In genomic region chr5:56909294-56910122, GRCh38 we compare ENCODE assay signal across 8 cellular contexts. TPM values are rescaled to one million over a fixed set of nuclear protein-coding genes. Genes with fewer than 3 reads are reported as not detected.
DNase-seq lines count a peak whose midpoint lies in the region; ATAC-seq and TF ChIP-seq lines count a peak whose summit lies in the region.

A gene with protein sequence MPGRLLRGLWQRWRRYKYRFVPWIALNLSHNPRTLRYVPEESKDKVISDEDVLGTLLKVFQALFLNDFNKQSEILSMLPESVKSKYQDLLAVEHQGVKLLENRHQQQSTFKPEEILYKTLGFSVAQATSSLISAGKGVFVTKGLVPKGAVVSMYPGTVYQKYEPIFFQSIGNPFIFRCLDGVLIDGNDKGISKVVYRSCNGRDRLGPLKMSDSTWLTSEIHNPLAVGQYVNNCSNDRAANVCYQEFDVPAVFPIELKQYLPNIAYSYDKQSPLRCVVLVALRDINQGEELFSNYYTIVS (plus strand): TSS chr5:56909596. CDS start chr5:56909646, 50 bp downstream.

- H3K9ac ChIP-seq in colonic mucosa (ENCODE audit: low read depth in 2 of 2, low read length in 2 of 2), result peak within 1 kb of the TSS; percentile 84 to 87

- intact Hi-C loops in activated CD4-positive, alpha-beta T cell treated with anti-CD3 and anti-CD28 coated beads, Interleukin-2, amount 10 ng/mL, durations not matched to agents 24 days and 14 days (cut with micrococcal nuclease), result loop anchor here (1.0 to 5.0 kb wide), 5 partner anchors 43 to 1553 kb away; partner anchors contain the start of genes MIER3 and PLK2
- intact Hi-C loops in colonic mucosa (cut with DNase I), result loop anchor here (5.0 kb wide), 1 partner anchor 173 kb away; no protein-coding TSS in a partner anchor

- H3K27me3 ChIP-seq in BE2C (no peaks in the 10 kb centered on the region), colonic mucosa (no peaks in the 10 kb centered on the region), layer of hippocampus (ENCODE audit: control insufficient read depth, insufficient read depth, low read length) (no peaks in the 10 kb centered on the region)

- peak within 1 kb of the TSS; percentile 92 for H3K4me3 Mint-ChIP-seq in activated CD4-positive, alpha-beta T cell treated with anti-CD3 and anti-CD28 coated beads, Interleukin-2, amount 10 ng/mL, durations not matched to agents 24 days and 14 days

- H3K27ac ChIP-seq in colonic mucosa (peak within 1 kb of the TSS; percentile 97), layer of hippocampus (ENCODE audit: low read depth, low read length) (peak within 1 kb of the TSS; percentile 98)

- H3K36me3 Mint-ChIP-seq in activated CD4-positive, alpha-beta T cell treated with anti-CD3 and anti-CD28 coated beads, Interleukin-2, amount 10 ng/mL, durations not matched to agents 24 days and 14 days (ENCODE audit: low read depth), result peaks cover 9% of the 10 kb centered on the region

- no peaks in the 10 kb centered on the region; the same call in 1 of the 2 replicates for H3K4me1 ChIP-seq in BE2C
- no peaks in the 10 kb centered on the region for H3K4me1 ChIP-seq in colonic mucosa

- peak within 1 kb of the TSS; percentile 98 for H3K27ac Mint-ChIP-seq in activated CD4-positive, alpha-beta T cell treated with anti-CD3 and anti-CD28 coated beads, Interleukin-2, amount 10 ng/mL, durations not matched to agents 24 days and 14 days

- H3K4me1 Mint-ChIP-seq in activated CD4-positive, alpha-beta T cell treated with anti-CD3 and anti-CD28 coated beads, Interleukin-2, amount 10 ng/mL, durations not matched to agents 24 days and 14 days, result peaks cover 21% of the 10 kb centered on the region

- ATAC-seq in HG03457 (IDR thresholded peaks at IDR 0.05; ENCODE audit: unreplicated experiment), result peak; percentile 85

- H3K9me3 ChIP-seq in BE2C (no peaks in the 10 kb centered on the region), colonic mucosa (no peaks in the 10 kb centered on the region)

- no peaks in the 10 kb centered on the region for H3K36me3 ChIP-seq in BE2C
- H3K36me3 ChIP-seq in colonic mucosa, result no peaks in the 10 kb centered on the region

- no peak for TF ChIP-seq CTCF in BE2C (IDR thresholded peaks at IDR 0.05; ENCODE audit: low read depth, low read length)
- no peak for TF ChIP-seq CTCF in colonic mucosa (IDR thresholded peaks at IDR 0.05)

- peak; percentile 100 for DNase-seq in BE2C
- DNase-seq in GM19240 (ENCODE audit: insufficient read length, low spot score), result peak; percentile 65
- DNase-seq in NCI-H524 (lab: John Stamatoyannopoulos, UW), result peak; percentile 84 to 94
- peak; percentile 98 for DNase-seq in activated CD4-positive, alpha-beta T cell treated with anti-CD3 and anti-CD28 coated beads, Interleukin-2, amount 10 ng/mL, durations not matched to agents 24 days and 14 days
- peak; percentile 99 for DNase-seq in colonic mucosa
- DNase-seq in stimulated activated CD4-positive, alpha-beta T cell treated with anti-CD3 and anti-CD28 coated beads, Interleukin-1b, Interleukin-23, amount 100 ng/mL, for 24 hours (ENCODE audit: low read depth in 4 of 4, low spot score in 1 of 4), result peak; percentile 69 to 94 (median 82)

- H3K27me3 Mint-ChIP-seq in activated CD4-positive, alpha-beta T cell treated with anti-CD3 and anti-CD28 coated beads, Interleukin-2, amount 10 ng/mL, durations not matched to agents 24 days and 14 days, result peaks cover 18% of the 10 kb centered on the region

- no peaks in the 10 kb centered on the region for H3K9me3 Mint-ChIP-seq in activated CD4-positive, alpha-beta T cell treated with anti-CD3 and anti-CD28 coated beads, Interleukin-2, amount 10 ng/mL, durations not matched to agents 24 days and 14 days

- H3K4me3 ChIP-seq in BE2C (ENCODE audit: low read depth, low read length), result peak within 1 kb of the TSS; percentile 91
- H3K4me3 ChIP-seq in colonic mucosa, result peak within 1 kb of the TSS; percentile 51

RNA-seq across cellular contexts. Expression of the gene that starts here (rescaled TPM):
- 16.3 TPM for polyA plus RNA-seq in BE2C (2012; ENCODE audit: insufficient read depth, insufficient read length, low read depth)
- total RNA-seq in activated CD4-positive, alpha-beta T cell treated with anti-CD3 and anti-CD28 coated beads, Interleukin-2, amount 10 ng/mL, durations not matched to agents 24 days and 14 days, result 15.9 and 17.0 TPM in 2 replicates
- 10 to 100 TPM in 1 of 2 donors, 1 to 10 TPM in 1; 7.6 to 18.5 TPM for total RNA-seq in colonic mucosa

Comparison
In these comparisons a context has a peak if more than half of its experiments do, and no peak if none do; other contexts are left out.
1. Peak in every context shown above with its lines: DNase-seq, ATAC-seq, H3K4me3 ChIP-seq and H3K27ac ChIP-seq.